Comparison of ENCODE assay signal across 17 cellular contexts in the genomic region with DNA sequence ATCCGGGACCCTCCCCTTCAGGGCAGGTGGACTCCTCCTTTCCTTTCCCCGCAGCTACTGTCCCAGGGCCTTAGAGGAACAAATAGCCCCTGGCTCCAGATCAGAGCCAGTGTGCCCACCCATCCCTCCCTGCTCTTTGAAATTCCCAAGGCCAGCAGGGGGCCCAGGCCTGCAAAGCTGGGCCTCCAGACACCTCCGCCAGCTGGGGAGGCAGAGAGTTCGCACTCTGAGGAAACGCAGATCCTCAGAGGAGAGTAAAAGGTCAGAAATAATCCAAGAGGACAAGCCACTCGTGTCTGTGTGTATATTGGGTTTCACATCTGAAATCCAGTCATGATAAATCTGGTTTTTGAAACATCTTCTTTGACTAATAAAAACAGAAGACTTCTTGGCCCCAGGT. TPM values are rescaled to one million over a fixed set of nuclear protein-coding genes. Genes with fewer than 3 reads are reported as not detected.
DNase-seq lines count a peak whose midpoint lies in the region; ATAC-seq and TF ChIP-seq lines count a peak whose summit lies in the region.
"Had no signal": no experiment of that assay in that cellular context is flagged by ENCODE, and none has a peak within 500 bp of the region (broad histone marks: within the 10 kb centered on the region; RNA-seq: fewer than 3 reads in every experiment).

No MANE protein-coding gene starts in this region.

- H3K36me3 ChIP-seq in BE2C: no peaks in the 10 kb centered on the region
- H3K36me3 ChIP-seq: Peyer's patch had no signal

- peaks cover 9% of the 10 kb centered on the region for H3K4me1 ChIP-seq in BE2C
- H3K4me1 ChIP-seq: Peyer's patch had no signal

- peak; percentile 34 for DNase-seq in BE2C
- DNase-seq in HFFc6: no peak
- no peak for DNase-seq in choroid plexus epithelial cell (ENCODE audit: low read depth)
- no peak for DNase-seq in mesothelial cell of epicardium (ENCODE audit: low spot score in 2 of 2, unreplicated experiment in 2 of 2)
- DNase-seq in NCI-H2227 (lab: John Stamatoyannopoulos, UW; ENCODE audit: unreplicated experiment): no peak
- no peak for DNase-seq in T-helper 17 cell
- DNase-seq: ACHN; CD4-positive, alpha-beta T cell; EL; NCI-H1048; NCI-H1436 treated with DMSO at 0.1 percent for 48 hours; NCI-H2081; NCI-H510A; Peyer's patch had no signal

- H3K36me3 Mint-ChIP-seq in HFFc6 (ENCODE audit: low read depth): no peaks in the 10 kb centered on the region
- peaks cover 2% of the 10 kb centered on the region for H3K36me3 Mint-ChIP-seq in mesothelial cell of epicardium
- no peaks in the 10 kb centered on the region for H3K36me3 Mint-ChIP-seq in T-helper 17 cell (ENCODE audit: low read depth)

- H3K27ac Mint-ChIP-seq in HFFc6 (no peak overlapping the region), mesothelial cell of epicardium (peak overlapping the region; percentile 66), T-helper 17 cell (no peak overlapping the region)
- H3K27ac Mint-ChIP-seq: CD4-positive, alpha-beta T cell had no signal

- peak; percentile 35 for TF ChIP-seq CTCF in BE2C (IDR thresholded peaks at IDR 0.05; ENCODE audit: low read depth, low read length)
- peak; percentile 25 for TF ChIP-seq CTCF in HFFc6 (IDR thresholded peaks at IDR 0.05)
- peak; percentile 14 for TF ChIP-seq CTCF in choroid plexus epithelial cell (conservative IDR thresholded peaks at IDR 0.05; ENCODE audit: low read depth, low read length)
- TF ChIP-seq CTCF in mesothelial cell of epicardium (IDR thresholded peaks at IDR 0.05; ENCODE audit: unreplicated experiment): no peak

- H3K9me3 ChIP-seq in BE2C (no peaks in the 10 kb centered on the region), T-helper 17 cell (ENCODE audit: control insufficient read depth, low read length, poor library complexity, severe bottlenecking) (no peaks in the 10 kb centered on the region)
- H3K9me3 ChIP-seq: Peyer's patch had no signal

- H3K9me3 Mint-ChIP-seq in HFFc6 (no peaks in the 10 kb centered on the region), mesothelial cell of epicardium (no peaks in the 10 kb centered on the region)
- H3K9me3 Mint-ChIP-seq: CD4-positive, alpha-beta T cell had no signal

- H3K27me3 Mint-ChIP-seq in HFFc6 (ENCODE audit: insufficient read depth): no peaks in the 10 kb centered on the region; the same call in 1 of the 2 replicates
- no peaks in the 10 kb centered on the region for H3K27me3 Mint-ChIP-seq in mesothelial cell of epicardium (ENCODE audit: low read depth)
- H3K27me3 Mint-ChIP-seq in T-helper 17 cell: no peaks in the 10 kb centered on the region
- H3K27me3 Mint-ChIP-seq: CD4-positive, alpha-beta T cell had no signal

- H3K4me1 Mint-ChIP-seq in HFFc6 (ENCODE audit: low read depth) (peaks cover 35% of the 10 kb centered on the region), mesothelial cell of epicardium (peaks cover 31% of the 10 kb centered on the region), T-helper 17 cell (no peaks in the 10 kb centered on the region)

- H3K27me3 ChIP-seq in BE2C: no peaks in the 10 kb centered on the region
- H3K27me3 ChIP-seq: Peyer's patch had no signal

- ATAC-seq in GM18498 (IDR thresholded peaks at IDR 0.05; ENCODE audit: unreplicated experiment) (no peak), GM21786 (IDR thresholded peaks at IDR 0.05; ENCODE audit: unreplicated experiment) (no peak), T-helper 17 cell (no peak)
- ATAC-seq: Right ventricle myocardium inferior had no signal

- no peak overlapping the region for H3K4me3 Mint-ChIP-seq in HFFc6
- no peak overlapping the region for H3K4me3 Mint-ChIP-seq in mesothelial cell of epicardium
- no peak overlapping the region for H3K4me3 Mint-ChIP-seq in T-helper 17 cell
- H3K4me3 Mint-ChIP-seq: CD4-positive, alpha-beta T cell had no signal

- H3K4me3 ChIP-seq in BE2C (ENCODE audit: low read depth, low read length) (no peak overlapping the region), choroid plexus epithelial cell (ENCODE audit: low read depth, low read length) (no peak overlapping the region)
- H3K4me3 ChIP-seq: Peyer's patch had no signal

RNA-seq across cellular contexts. Expression of gene TBX2, which starts 44.7 kb away (rescaled TPM):
- 107 TPM for polyA plus RNA-seq in BE2C (2012; ENCODE audit: insufficient read depth, insufficient read length, low read depth)
- total RNA-seq in HFFc6 (2021; fragmentation: NEBNext Ultra II Directional; extraction: Animal tissue kit (Norgen Biotek cat#: 25700)): 10 to 100 TPM; 42.3 to 71.4 (median 67.3) TPM
- 164 to 176 TPM (median 173 TPM) in 3 replicates for total RNA-seq in mesothelial cell of epicardium
- total RNA-seq in T-helper 17 cell: under 1 TPM in 1 of 2 donors, not detected in 1; 0.50 TPM

Comparison
In these comparisons a context has a peak if more than half of its experiments do, and no peak if none do; other contexts are left out.
1. RNA of gene TBX2, which starts 44.7 kb away (total RNA-seq): 164 to 176 TPM in mesothelial cell of epicardium and 42.3 to 71.4 TPM in HFFc6; 0.50 TPM in T-helper 17 cell; every median in the first group is over 10 times any median in the second.